In genomic region chr20:62430311-62430853, GRCh38 we compare ENCODE assay signal across 1 cellular context.
A peak's percentile ranks its signal among the peaks of the same experiment; 100 is the strongest.
TF ChIP-seq lines count a peak whose summit lies in the region.

No MANE protein-coding gene starts in this region.

TF ChIP-seq in HepG2, 621 proteins besides CTCF, POLR2A, EP300 and RAD21 (continued from another document and continues in another):
- TF ChIP-seq GMEB1 (CRISPR knock-in tag; IDR thresholded peaks at IDR 0.05; ENCODE audit: borderline replicate concordance) = no peak
- TF ChIP-seq ZNF280B (CRISPR knock-in tag; IDR thresholded peaks at IDR 0.05; ENCODE audit: borderline replicate concordance) = no peak
- no peak for TF ChIP-seq SCMH1 (CRISPR knock-in tag; IDR thresholded peaks at IDR 0.05; ENCODE audit: borderline replicate concordance)
- no peak for TF ChIP-seq ZNF616 (CRISPR knock-in tag; IDR thresholded peaks at IDR 0.05; ENCODE audit: low read depth)
- no peak for TF ChIP-seq GPBP1L1 (CRISPR knock-in tag; IDR thresholded peaks at IDR 0.05)
- TF ChIP-seq ZNF883 (CRISPR knock-in tag; IDR thresholded peaks at IDR 0.05; ENCODE audit: not compliant biosample characterization) = no peak
- TF ChIP-seq ZNF329 (CRISPR knock-in tag; IDR thresholded peaks at IDR 0.05; ENCODE audit: low read depth) = no peak
- TF ChIP-seq FOXK1 (CRISPR knock-in tag; IDR thresholded peaks at IDR 0.05; ENCODE audit: borderline replicate concordance, low read depth) = no peak
- TF ChIP-seq MEIS1 (CRISPR knock-in tag; IDR thresholded peaks at IDR 0.05; ENCODE audit: borderline replicate concordance) = no peak
- no peak for TF ChIP-seq PRPF4 (IDR thresholded peaks at IDR 0.05; ENCODE audit: low read depth, low read length, poor library complexity, severe bottlenecking)
- no peak for TF ChIP-seq ZNF441 (CRISPR knock-in tag; IDR thresholded peaks at IDR 0.05; ENCODE audit: borderline replicate concordance)
- no peak for TF ChIP-seq RNF2 (conservative IDR thresholded peaks at IDR 0.05; ENCODE audit: low read depth)
- no peak for TF ChIP-seq STAT5B (CRISPR knock-in tag; IDR thresholded peaks at IDR 0.05)
- no peak for TF ChIP-seq ZNF556 (CRISPR knock-in tag; IDR thresholded peaks at IDR 0.05; ENCODE audit: borderline replicate concordance)
- TF ChIP-seq DR1 (CRISPR knock-in tag; IDR thresholded peaks at IDR 0.05) = 0 out of 2 replicates have a peak, but pooled peaks have one; percentile 18
- TF ChIP-seq RARG (CRISPR knock-in tag; IDR thresholded peaks at IDR 0.05; ENCODE audit: low read depth) = no peak
- no peak for TF ChIP-seq ZNF569 (CRISPR knock-in tag; IDR thresholded peaks at IDR 0.05; ENCODE audit: borderline replicate concordance)
- TF ChIP-seq ZNF674 (CRISPR knock-in tag; IDR thresholded peaks at IDR 0.05; ENCODE audit: low read depth) = no peak
- no peak for TF ChIP-seq CBX2 (IDR thresholded peaks at IDR 0.05; ENCODE audit: low read depth, low read length)
- no peak for TF ChIP-seq CBX2 (CRISPR knock-in tag; IDR thresholded peaks at IDR 0.05; ENCODE audit: low read depth)
- no peak for TF ChIP-seq E2F2 (CRISPR knock-in tag; IDR thresholded peaks at IDR 0.05; ENCODE audit: borderline replicate concordance)
- TF ChIP-seq ZNF414 (CRISPR knock-in tag; IDR thresholded peaks at IDR 0.05) = no peak
- TF ChIP-seq NFKB2 (CRISPR knock-in tag; IDR thresholded peaks at IDR 0.05; ENCODE audit: borderline replicate concordance) = no peak
- no peak for TF ChIP-seq ZNF263 (CRISPR knock-in tag; IDR thresholded peaks at IDR 0.05)
- peak; percentile 98 for TF ChIP-seq PATZ1 (CRISPR knock-in tag; IDR thresholded peaks at IDR 0.05)
- TF ChIP-seq SMARCC2 (IDR thresholded peaks at IDR 0.05) = no peak
- TF ChIP-seq ETV6 (CRISPR knock-in tag; conservative IDR thresholded peaks at IDR 0.05) = no peak
- no peak for TF ChIP-seq ETV5 (CRISPR knock-in tag; IDR thresholded peaks at IDR 0.05; ENCODE audit: borderline replicate concordance)
- TF ChIP-seq ZNF609 (CRISPR knock-in tag; IDR thresholded peaks at IDR 0.05; ENCODE audit: borderline replicate concordance) = peak; percentile 71; the same call in 1 of the 2 replicates
- no peak for TF ChIP-seq ZC3H13 (CRISPR knock-in tag; IDR thresholded peaks at IDR 0.05)
- no peak for TF ChIP-seq TFE3 (CRISPR knock-in tag; IDR thresholded peaks at IDR 0.05)
- TF ChIP-seq ZNF503 (CRISPR knock-in tag; IDR thresholded peaks at IDR 0.05) = no peak
- no peak for TF ChIP-seq SMAD1 (CRISPR knock-in tag; IDR thresholded peaks at IDR 0.05; ENCODE audit: borderline replicate concordance, low read depth)
- TF ChIP-seq NR2F6 (IDR thresholded peaks at IDR 0.05) = peak; percentile 63; the same call in 1 of the 2 replicates
- TF ChIP-seq NR2F6 (CRISPR knock-in tag; IDR thresholded peaks at IDR 0.05) = 0 out of 2 replicates have a peak, but pooled peaks have one; percentile 35
- TF ChIP-seq ZFP90 (CRISPR knock-in tag; IDR thresholded peaks at IDR 0.05; ENCODE audit: borderline replicate concordance) = no peak
- TF ChIP-seq BORCS8-MEF2B (CRISPR knock-in tag; IDR thresholded peaks at IDR 0.05) = no peak
- no peak for TF ChIP-seq ZNF589 (CRISPR knock-in tag; conservative IDR thresholded peaks at IDR 0.05)
- TF ChIP-seq ZBTB49 (CRISPR knock-in tag; IDR thresholded peaks at IDR 0.05; ENCODE audit: borderline replicate concordance) = no peak
- TF ChIP-seq EZH2 (conservative IDR thresholded peaks at IDR 0.05; ENCODE audit: low read depth, low read length) = no peak
- 0 out of 2 replicates have a peak, but pooled peaks have one; percentile 10 for TF ChIP-seq FOXO1 (CRISPR knock-in tag; IDR thresholded peaks at IDR 0.05)
